ENCODE assay signal across 30 cellular contexts in the genomic region with DNA sequence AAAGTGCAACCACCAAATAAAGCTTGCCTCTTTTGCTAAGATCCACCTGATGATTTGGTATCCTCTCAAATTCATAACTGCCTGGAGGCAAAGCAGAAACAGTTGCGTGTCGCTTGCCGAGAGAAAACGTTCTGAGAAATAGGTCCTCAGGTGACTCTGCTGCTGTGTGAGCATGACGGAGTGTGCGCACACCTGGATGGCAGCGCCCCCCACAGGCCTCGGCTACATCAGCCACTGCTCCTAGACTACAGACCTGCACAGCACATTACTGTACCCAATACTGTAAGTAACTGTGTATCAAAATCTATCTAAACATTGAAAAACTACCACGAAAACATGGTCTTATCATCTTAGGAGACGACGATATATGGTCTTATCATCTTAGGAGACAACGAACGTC.
DNase-seq lines count a peak whose midpoint lies in the region; ATAC-seq and TF ChIP-seq lines count a peak whose summit lies in the region.
"Had no signal": no experiment of that assay in that cellular context is flagged by ENCODE, and none has a peak within 500 bp of the region (broad histone marks: within the 10 kb centered on the region; RNA-seq: fewer than 3 reads in every experiment).

No MANE protein-coding gene starts in this region.

- H2AFZ ChIP-seq in GM23338 (no peak overlapping the region), PC-3 (ENCODE audit: low read length) (no peak overlapping the region)
- H2AFZ ChIP-seq: parathyroid adenoma, PC-9 had no signal

- peaks cover 87% of the 10 kb centered on the region for H3K36me3 Mint-ChIP-seq in GM23338 (ENCODE audit: low read depth)
- H3K36me3 Mint-ChIP-seq in activated CD4-positive, alpha-beta memory T cell treated with anti-CD3 and anti-CD28 coated beads, Interleukin-2, amount 10 ng/mL, durations not matched to agents 7 days and 5 days (ENCODE audit: low read depth), result peaks cover 14% of the 10 kb centered on the region

- H3K27me3 Mint-ChIP-seq in GM23338 (ENCODE audit: insufficient read depth, low read depth, poor library complexity), result peaks cover 4% of the 10 kb centered on the region
- H3K27me3 Mint-ChIP-seq in activated CD4-positive, alpha-beta memory T cell treated with anti-CD3 and anti-CD28 coated beads, Interleukin-2, amount 10 ng/mL, durations not matched to agents 7 days and 5 days, result no peaks in the 10 kb centered on the region
- H3K27me3 Mint-ChIP-seq: activated CD4-positive, alpha-beta memory T cell treated with anti-CD3 and anti-CD28 coated beads for 36 hours; CD4-positive, CD25-positive, alpha-beta regulatory T cell; central memory CD8-positive, alpha-beta T cell; naive thymus-derived CD4-positive, alpha-beta T cell; T-helper 17 cell had no signal

- CTCF ChIA-PET in PC-3 (lab: Charles Lee), result no interaction called here
- CTCF ChIA-PET in activated CD4-positive, alpha-beta memory T cell treated with anti-CD3 and anti-CD28 coated beads, Interleukin-2, amount 10 ng/mL, durations not matched to agents 7 days and 5 days (lab: Charles Lee), result interaction anchor here (0.7 kb wide), 1 partner anchor 33 kb away, joined by 4 read pairs; no protein-coding TSS in a partner anchor

- H3K36me3 ChIP-seq in GM23338 (ENCODE audit: insufficient read depth), result peaks cover 8% of the 10 kb centered on the region; the same call in 1 of the 2 replicates
- peaks cover 7% of the 10 kb centered on the region; the same call in 1 of the 2 replicates for H3K36me3 ChIP-seq in PC-3 (ENCODE audit: low read depth, low read length)

- H3K9me3 ChIP-seq in PC-3 (ENCODE audit: low read length), result no peaks in the 10 kb centered on the region
- H3K9me3 ChIP-seq: gastrocnemius medialis, SJCRH30, thoracic aorta had no signal

- H3K27ac ChIP-seq in 22Rv1, result no peak overlapping the region
- H3K27ac ChIP-seq in GM23338 (ENCODE audit: low read depth), result no peak overlapping the region
- no peak overlapping the region for H3K27ac ChIP-seq in PC-3 (ENCODE audit: low read length)
- H3K27ac ChIP-seq: gastrocnemius medialis, parathyroid adenoma, PC-9, SJCRH30, thoracic aorta had no signal

- H3F3A ChIP-seq in GM23338 (replicated peaks; ENCODE audit: low read depth) (no peaks in the 10 kb centered on the region), PC-3 (ENCODE audit: low read length, unreplicated experiment) (no peaks in the 10 kb centered on the region)

- H3K4me2 ChIP-seq in GM23338 (no peak overlapping the region), PC-3 (ENCODE audit: low read length) (no peak overlapping the region)
- H3K4me2 ChIP-seq: PC-9 had no signal

- POLR2A ChIA-PET in PC-3 (lab: Charles Lee; ENCODE audit: unreplicated experiment), result no interaction called here
- POLR2A ChIA-PET in activated CD4-positive, alpha-beta memory T cell treated with anti-CD3 and anti-CD28 coated beads, Interleukin-2, amount 10 ng/mL, durations not matched to agents 7 days and 5 days (lab: Charles Lee), result interaction anchor here (0.6 kb wide), 1 partner anchor 17 kb away, joined by 3 read pairs; no protein-coding TSS in a partner anchor

- H3K9ac ChIP-seq in PC-3 (ENCODE audit: low read length), result no peak overlapping the region
- H3K9ac ChIP-seq: parathyroid adenoma had no signal

- ATAC-seq in GM23338, result peak; percentile 86
- no peak for ATAC-seq in PC-3
- ATAC-seq in HG03432 (IDR thresholded peaks at IDR 0.05; ENCODE audit: unreplicated experiment), result no peak
- ATAC-seq in HG03108 (IDR thresholded peaks at IDR 0.05; ENCODE audit: unreplicated experiment), result no peak
- ATAC-seq: esophagus mucosa; gastrocnemius medialis; GM12878; naive thymus-derived CD4-positive, alpha-beta T cell; stimulated activated effector memory CD8-positive, alpha-beta T cell treated with anti-CD3 and anti-CD28 coated beads, Interleukin-12 subunit alpha, Interleukin-12 subunit beta, amount 100 ng/mL, for 72 hours; T-helper 17 cell had no signal

- TF ChIP-seq CTCF in 22Rv1 (IDR thresholded peaks at IDR 0.05), result peak; percentile 44
- peak; percentile 65 to 69 for TF ChIP-seq CTCF in GM23338 (conservative IDR thresholded peaks at IDR 0.05; ENCODE audit: low read depth in 2 of 2)
- peak; percentile 40; the same call in 1 of the 2 replicates for TF ChIP-seq CTCF in PC-3 (conservative IDR thresholded peaks at IDR 0.05; ENCODE audit: low read depth, low read length)

- H3K27me3 ChIP-seq in GM23338 (ENCODE audit: insufficient read depth), result no peaks in the 10 kb centered on the region
- H3K27me3 ChIP-seq in PC-3 (ENCODE audit: low read length), result no peaks in the 10 kb centered on the region
- H3K27me3 ChIP-seq: gastrocnemius medialis, SJCRH30 had no signal

- H3K9me2 ChIP-seq in GM23338 (ENCODE audit: insufficient read depth) (no peaks in the 10 kb centered on the region), PC-3 (replicated peaks; ENCODE audit: low read length) (no peaks in the 10 kb centered on the region)

- peaks cover 3% of the 10 kb centered on the region; the same call in 1 of the 3 replicates for H3K4me1 Mint-ChIP-seq in GM23338
- H3K4me1 Mint-ChIP-seq in activated CD4-positive, alpha-beta memory T cell treated with anti-CD3 and anti-CD28 coated beads, Interleukin-2, amount 10 ng/mL, durations not matched to agents 7 days and 5 days, result no peaks in the 10 kb centered on the region

- H3K4me3 Mint-ChIP-seq in GM23338, result no peak overlapping the region
- H3K4me3 Mint-ChIP-seq in activated CD4-positive, alpha-beta memory T cell treated with anti-CD3 and anti-CD28 coated beads, Interleukin-2, amount 10 ng/mL, durations not matched to agents 7 days and 5 days, result no peak overlapping the region
- H3K4me3 Mint-ChIP-seq: activated CD4-positive, alpha-beta memory T cell treated with anti-CD3 and anti-CD28 coated beads for 36 hours; central memory CD8-positive, alpha-beta T cell; naive thymus-derived CD4-positive, alpha-beta T cell; stimulated activated effector memory CD8-positive, alpha-beta T cell treated with anti-CD3 and anti-CD28 coated beads, Interleukin-12 subunit alpha, Interleukin-12 subunit beta, amount 100 ng/mL, for 72 hours; T-helper 17 cell had no signal

- H3K9me3 Mint-ChIP-seq in GM23338, result no peaks in the 10 kb centered on the region
- H3K9me3 Mint-ChIP-seq in activated CD4-positive, alpha-beta memory T cell treated with anti-CD3 and anti-CD28 coated beads, Interleukin-2, amount 10 ng/mL, durations not matched to agents 7 days and 5 days, result no peaks in the 10 kb centered on the region
- H3K9me3 Mint-ChIP-seq: activated CD4-positive, alpha-beta memory T cell treated with anti-CD3 and anti-CD28 coated beads for 36 hours; CD4-positive, CD25-positive, alpha-beta regulatory T cell; central memory CD8-positive, alpha-beta T cell; naive thymus-derived CD4-positive, alpha-beta T cell; stimulated activated effector memory CD8-positive, alpha-beta T cell treated with anti-CD3 and anti-CD28 coated beads, Interleukin-12 subunit alpha, Interleukin-12 subunit beta, amount 100 ng/mL, for 72 hours had no signal

- peaks cover 5% of the 10 kb centered on the region; the same call in 1 of the 2 replicates for H3K79me2 ChIP-seq in GM23338 (replicated peaks; ENCODE audit: insufficient read depth)
- H3K79me2 ChIP-seq in PC-3 (ENCODE audit: low read length), result no peaks in the 10 kb centered on the region
- H3K79me2 ChIP-seq: parathyroid adenoma had no signal

- intact Hi-C loops in PC-3 (cut with micrococcal nuclease), result no loop called here

- no peak overlapping the region for H3K4me3 ChIP-seq in GM23338
- H3K4me3 ChIP-seq in PC-3 (ENCODE audit: low read length), result no peak overlapping the region
- H3K4me3 ChIP-seq: gastrocnemius medialis, GM12878, PC-9, SJCRH30, thoracic aorta had no signal

- H3K4me1 ChIP-seq in GM23338 (ENCODE audit: insufficient read depth) (no peaks in the 10 kb centered on the region), PC-3 (ENCODE audit: insufficient read depth, low read length) (no peaks in the 10 kb centered on the region)
- H3K4me1 ChIP-seq: gastrocnemius medialis, parathyroid adenoma, SJCRH30 had no signal

- DNase-seq in GM23338 (ENCODE audit: low spot score), result peak; percentile 59
- no peak for DNase-seq in PC-3
- peak; percentile 35 for DNase-seq in islet precursor cell
- DNase-seq in germinal center (ENCODE audit: low spot score), result no peak
- no peak for DNase-seq in activated CD4-positive, alpha-beta memory T cell treated with anti-CD3 and anti-CD28 coated beads, Interleukin-2, amount 10 ng/mL, durations not matched to agents 7 days and 5 days
- DNase-seq: activated CD4-positive, alpha-beta memory T cell treated with anti-CD3 and anti-CD28 coated beads for 36 hours; activated naive CD4-positive, alpha-beta T cell treated with Interleukin-2 at 50 U/mL for 16 hours; activated T-cell treated with anti-CD3 and anti-CD28 coated beads, Interleukin-2, amount 50 U/mL, for 1 hour; CD4-positive, CD25-positive, alpha-beta regulatory T cell; DMS 273 treated with DMSO at 0.1 percent for 48 hours; effector CD4-positive, alpha-beta T cell; gastrocnemius medialis; kidney glomerular epithelial cell; mesenchymal stem cell; naive thymus-derived CD4-positive, alpha-beta T cell; NCI-H1105 treated with DMSO at 0.1 percent for 48 hours; NCI-H2171 treated with DMSO at 0.1 percent for 48 hours; NCI-H748 treated with DMSO at 0.1 percent for 48 hours; PC-9; SJCRH30; T-helper 17 cell had no signal

- H3K27ac Mint-ChIP-seq in GM23338, result no peak overlapping the region
- no peak overlapping the region for H3K27ac Mint-ChIP-seq in activated CD4-positive, alpha-beta memory T cell treated with anti-CD3 and anti-CD28 coated beads, Interleukin-2, amount 10 ng/mL, durations not matched to agents 7 days and 5 days
- H3K27ac Mint-ChIP-seq: activated CD4-positive, alpha-beta memory T cell treated with anti-CD3 and anti-CD28 coated beads for 36 hours; CD4-positive, CD25-positive, alpha-beta regulatory T cell; naive thymus-derived CD4-positive, alpha-beta T cell; stimulated activated effector memory CD8-positive, alpha-beta T cell treated with anti-CD3 and anti-CD28 coated beads, Interleukin-12 subunit alpha, Interleukin-12 subunit beta, amount 100 ng/mL, for 72 hours had no signal

- H4K20me1 ChIP-seq in GM23338 (replicated peaks; ENCODE audit: insufficient read depth), result peaks cover 14% of the 10 kb centered on the region
- no peaks in the 10 kb centered on the region for H4K20me1 ChIP-seq in PC-3 (ENCODE audit: low read length)

- no TSS peak for BruUV-seq in PC-3 (replicated peaks; lab: Mats Ljungman, UMichigan)

TF ChIP-seq in GM23338, 12 proteins besides CTCF, POLR2A, EP300 and RAD21 (continues in another document):
- no peak for TF ChIP-seq POLR2AphosphoS5 (IDR thresholded peaks at IDR 0.05; ENCODE audit: low read depth)

Comparison
In these comparisons a context has a peak if more than half of its experiments do, and no peak if none do; other contexts are left out.
1. DNase-seq: peak in GM23338 (single experiment) and islet precursor cell (single experiment); none in PC-3 (single experiment), germinal center (single experiment) and activated CD4-positive, alpha-beta memory T cell treated with anti-CD3 and anti-CD28 coated beads, Interleukin-2, amount 10 ng/mL, durations not matched to agents 7 days and 5 days (single experiment).
2. Peak in every context shown above with its lines, with median percentiles within 50 percentile points of each other: CTCF ChIP-seq.